In genomic region chr6:157392927-157393666, GRCh38 we compare ENCODE assay signal across 1 cellular context.
TF ChIP-seq lines count a peak whose summit lies in the region.

No MANE protein-coding gene starts in this region.

TF ChIP-seq in K562, 482 proteins besides CTCF, POLR2A, EP300 and RAD21 (continued from another document and continues in another):
- peak in 1 of 2 experiments; percentile 75; a peak in 2 of 4 replicates for TF ChIP-seq ZMIZ1 (IDR thresholded peaks at IDR 0.05; ENCODE audit: low read depth in 2 of 2, low read length in 2 of 2)
- TF ChIP-seq ZNF766 (CRISPR knock-in tag; conservative IDR thresholded peaks at IDR 0.05) = no peak; the same call in 1 of the 2 replicates
- no peak; the same call in 1 of the 2 replicates for TF ChIP-seq NFIC (IDR thresholded peaks at IDR 0.05)
- peak; percentile 57; the same call in 1 of the 2 replicates for TF ChIP-seq ERF (CRISPR knock-in tag; IDR thresholded peaks at IDR 0.05)
- TF ChIP-seq ZNF431 (CRISPR knock-in tag; IDR thresholded peaks at IDR 0.05) = 0 out of 2 replicates have a peak, but pooled peaks have one; percentile 31
- no peak for TF ChIP-seq ID3 (CRISPR knock-in tag; IDR thresholded peaks at IDR 0.05)
- no peak for TF ChIP-seq ID3 (tag; IDR thresholded peaks at IDR 0.05)
- no peak for TF ChIP-seq PCBP2 (IDR thresholded peaks at IDR 0.05; ENCODE audit: low read depth, low read length, poor library complexity, severe bottlenecking)
- no peak for TF ChIP-seq SMARCA5 (IDR thresholded peaks at IDR 0.05)
- TF ChIP-seq ZNF707 (CRISPR knock-in tag; conservative IDR thresholded peaks at IDR 0.05) = no peak
- no peak for TF ChIP-seq ZNF830 (CRISPR knock-in tag; IDR thresholded peaks at IDR 0.05)
- no peak for TF ChIP-seq TGIF2 (CRISPR knock-in tag; IDR thresholded peaks at IDR 0.05)
- peak; percentile 94 for TF ChIP-seq HMGN3 (IDR thresholded peaks at IDR 0.05; ENCODE audit: borderline replicate concordance, extremely low read depth, insufficient read length, low read depth, low read length)
- TF ChIP-seq PPARD (CRISPR knock-in tag; IDR thresholded peaks at IDR 0.05) = no peak
- peak; percentile 22; the same call in 1 of the 2 replicates for TF ChIP-seq ATF4 (CRISPR knock-in tag; IDR thresholded peaks at IDR 0.05)
- TF ChIP-seq MLX (CRISPR knock-in tag; conservative IDR thresholded peaks at IDR 0.05) = no peak
- TF ChIP-seq ZNF318 (IDR thresholded peaks at IDR 0.05; ENCODE audit: borderline replicate concordance in 1 of 2, low read depth in 1 of 2) = peak in 1 of 2 experiments; percentile 6; a peak in 2 of 4 replicates
- no peak for TF ChIP-seq SETDB1 (IDR thresholded peaks at IDR 0.05; ENCODE audit: low read length)
- TF ChIP-seq ELF1 (tag; IDR thresholded peaks at IDR 0.05) = no peak
- no peak for TF ChIP-seq ZNF507 (tag; conservative IDR thresholded peaks at IDR 0.05)
- TF ChIP-seq ZNF764 (CRISPR knock-in tag; IDR thresholded peaks at IDR 0.05; ENCODE audit: low read depth) = no peak
- no peak for TF ChIP-seq SIN3A (IDR thresholded peaks at IDR 0.05; ENCODE audit: borderline replicate concordance in 2 of 2, control insufficient read depth in 1 of 2, low read depth in 2 of 2, low read length in 2 of 2)
- no peak for TF ChIP-seq ZNF444 (CRISPR knock-in tag; IDR thresholded peaks at IDR 0.05)
- no peak for TF ChIP-seq ZNF140 (CRISPR knock-in tag; IDR thresholded peaks at IDR 0.05)
- no peak for TF ChIP-seq FOXO4 (CRISPR knock-in tag; IDR thresholded peaks at IDR 0.05)
- TF ChIP-seq BCL6 (CRISPR knock-in tag; IDR thresholded peaks at IDR 0.05) = no peak
- TF ChIP-seq NR1H2 (CRISPR knock-in tag; IDR thresholded peaks at IDR 0.05) = 0 out of 2 replicates have a peak, but pooled peaks have one; percentile 12
- no peak for TF ChIP-seq ZNF253 (CRISPR knock-in tag; conservative IDR thresholded peaks at IDR 0.05)
- TF ChIP-seq LARP7 (IDR thresholded peaks at IDR 0.05) = no peak
- TF ChIP-seq SNRNP70 (optimal IDR thresholded peaks at IDR 0.05; ENCODE audit: low read depth, low read length) = no peak
- peak; percentile 30; the same call in 1 of the 2 replicates for TF ChIP-seq ZBTB7A (IDR thresholded peaks at IDR 0.05; ENCODE audit: borderline replicate concordance, control insufficient read depth, low read depth, low read length)
- no peak for TF ChIP-seq TAF15 (IDR thresholded peaks at IDR 0.05; ENCODE audit: low read depth, low read length)
- TF ChIP-seq ZNF384 (IDR thresholded peaks at IDR 0.05; ENCODE audit: low read depth, low read length) = no peak
- TF ChIP-seq MTF1 (CRISPR knock-in tag; IDR thresholded peaks at IDR 0.05; ENCODE audit: borderline replicate concordance) = no peak
- peak; percentile 41; the same call in 1 of the 2 replicates for TF ChIP-seq DMBX1 (CRISPR knock-in tag; IDR thresholded peaks at IDR 0.05; ENCODE audit: borderline replicate concordance)
- TF ChIP-seq E2F3 (CRISPR knock-in tag; IDR thresholded peaks at IDR 0.05) = no peak
- no peak for TF ChIP-seq DIDO1 (tag; IDR thresholded peaks at IDR 0.05; ENCODE audit: low read depth)
- TF ChIP-seq GMEB1 (CRISPR knock-in tag; IDR thresholded peaks at IDR 0.05) = no peak
- no peak for TF ChIP-seq ELK3 (CRISPR knock-in tag; IDR thresholded peaks at IDR 0.05)
- no peak for TF ChIP-seq FOXA3 (CRISPR knock-in tag; conservative IDR thresholded peaks at IDR 0.05 in 1 of 2, IDR thresholded peaks at IDR 0.05 in 1 of 2)
- 0 out of 2 replicates have a peak, but pooled peaks have one; percentile 36 for TF ChIP-seq IFI16 (CRISPR knock-in tag; IDR thresholded peaks at IDR 0.05)
- TF ChIP-seq TAF7 (tag; IDR thresholded peaks at IDR 0.05) = no peak
- no peak for TF ChIP-seq PHB (CRISPR knock-in tag; IDR thresholded peaks at IDR 0.05)
- peak; percentile 67 for TF ChIP-seq MAFG (tag; conservative IDR thresholded peaks at IDR 0.05)
- no peak for TF ChIP-seq KDM4B (IDR thresholded peaks at IDR 0.05; ENCODE audit: borderline replicate concordance in 2 of 2, low read depth in 1 of 2)
- no peak for TF ChIP-seq ZNF146 (CRISPR knock-in tag; IDR thresholded peaks at IDR 0.05; ENCODE audit: unreplicated experiment)
- TF ChIP-seq XRCC3 (IDR thresholded peaks at IDR 0.05) = no peak
- TF ChIP-seq ZNF778 (CRISPR knock-in tag; IDR thresholded peaks at IDR 0.05) = no peak
- TF ChIP-seq SREBF1 (IDR thresholded peaks at IDR 0.05; ENCODE audit: borderline replicate concordance, low read depth, low read length) = no peak
- no peak for TF ChIP-seq CHD4 (IDR thresholded peaks at IDR 0.05; ENCODE audit: insufficient read depth, insufficient replicate concordance, low read depth, low read length, poor library complexity, severe bottlenecking)
- peak; percentile 94 for TF ChIP-seq SMARCE1 (IDR thresholded peaks at IDR 0.05)
- TF ChIP-seq ZZZ3 (IDR thresholded peaks at IDR 0.05) = no peak
- TF ChIP-seq NONO (IDR thresholded peaks at IDR 0.05; ENCODE audit: low read depth in 2 of 2, low read length in 1 of 2) = 0 out of 4 replicates have a peak, but pooled peaks of 1 of the 2 experiments have one; percentile 26
- TF ChIP-seq ZNF436 (CRISPR knock-in tag; IDR thresholded peaks at IDR 0.05) = no peak
- TF ChIP-seq ETS2 (tag; IDR thresholded peaks at IDR 0.05; ENCODE audit: borderline replicate concordance, poor library complexity, severe bottlenecking) = no peak
